Comparison of ENCODE assay signal across 8 cellular contexts in genomic region chr5:125006011-125006685, GRCh38.
A peak's percentile ranks its signal among the peaks of the same experiment; 100 is the strongest.
DNase-seq lines count a peak whose midpoint lies in the region; ATAC-seq, FAIRE-seq and TF ChIP-seq lines count a peak whose summit lies in the region.

No MANE protein-coding gene starts in this region.

- whole genome bisulfite sequencing in smooth muscle cell (ENCODE audit: low lambda C conversion rate) = 43% methylated on average over 5 of the region's 5 CpGs

- no peak overlapping the region for H3K27ac ChIP-seq in smooth muscle cell (ENCODE audit: low read depth)

- H4K20me1 ChIP-seq in smooth muscle cell (ENCODE audit: low read depth) = no peaks in the 10 kb centered on the region

- peak; percentile 56 for FAIRE-seq in D721Med (lab: Jason Lieb, UNC)

- peaks cover 40% of the 10 kb centered on the region for H3K4me1 ChIP-seq in smooth muscle cell (ENCODE audit: low read depth)

- DNase-seq in D721Med (ENCODE audit: insufficient read length, low spot score) (no peak), NCI-H748 (lab: John Stamatoyannopoulos, UW; ENCODE audit: unreplicated experiment) (peak; percentile 96), HFFc6 (no peak), NK-92 (lab: John Stamatoyannopoulos, UW; ENCODE audit: unreplicated experiment) (no peak), smooth muscle cell (lab: John Stamatoyannopoulos, UW; ENCODE audit: unreplicated experiment) (no peak)
- DNase-seq in activated T-cell treated with anti-CD3 and anti-CD28 coated beads, Interleukin-2, amount 50 U/mL, for 72 hours = no peak

- peak; percentile 78 for ATAC-seq in GM19438 (IDR thresholded peaks at IDR 0.05; ENCODE audit: low read depth, unreplicated experiment)
- peak; percentile 66 for ATAC-seq in HG03108 (IDR thresholded peaks at IDR 0.05; ENCODE audit: unreplicated experiment)
- ATAC-seq in activated T-cell treated with anti-CD3 and anti-CD28 coated beads, Interleukin-2, amount 50 U/mL, for 72 hours (replicated peaks in 1 of 2) = no peak

- H3K4me3 ChIP-seq in smooth muscle cell = no peak overlapping the region

- H3K4me1 Mint-ChIP-seq in activated T-cell treated with anti-CD3 and anti-CD28 coated beads, Interleukin-2, amount 50 U/mL, for 72 hours (ENCODE audit: low read depth) = no peaks in the 10 kb centered on the region
- no peaks in the 10 kb centered on the region for H3K4me1 Mint-ChIP-seq in HFFc6 (ENCODE audit: low read depth)

- no peak overlapping the region for H2AFZ ChIP-seq in smooth muscle cell (ENCODE audit: low read depth)

- no peaks in the 10 kb centered on the region for H3K36me3 ChIP-seq in smooth muscle cell (ENCODE audit: low read depth)

- H3K79me2 ChIP-seq in smooth muscle cell (ENCODE audit: low read depth) = no peaks in the 10 kb centered on the region

- H3K36me3 Mint-ChIP-seq in activated T-cell treated with anti-CD3 and anti-CD28 coated beads, Interleukin-2, amount 50 U/mL, for 72 hours (ENCODE audit: insufficient read depth in 2 of 2) = no peaks in the 10 kb centered on the region
- no peaks in the 10 kb centered on the region for H3K36me3 Mint-ChIP-seq in HFFc6 (ENCODE audit: low read depth)

- no peak overlapping the region for H3K4me2 ChIP-seq in smooth muscle cell

- TF ChIP-seq CTCF in D721Med (IDR thresholded peaks at IDR 0.05; ENCODE audit: insufficient read depth, missing control alignments) = no peak
- TF ChIP-seq CTCF in HFFc6 (IDR thresholded peaks at IDR 0.05) = no peak
- no peak for TF ChIP-seq CTCF in smooth muscle cell (IDR thresholded peaks at IDR 0.05; ENCODE audit: borderline replicate concordance, insufficient read depth, poor library complexity, severe bottlenecking)

- no peak overlapping the region for H3K4me3 Mint-ChIP-seq in activated T-cell treated with anti-CD3 and anti-CD28 coated beads, Interleukin-2, amount 50 U/mL, for 72 hours
- no peak overlapping the region for H3K4me3 Mint-ChIP-seq in HFFc6

- peaks cover 2 to 6% of the 10 kb centered on the region in 2 donors for H3K9me3 Mint-ChIP-seq in activated T-cell treated with anti-CD3 and anti-CD28 coated beads, Interleukin-2, amount 50 U/mL, for 72 hours
- no peaks in the 10 kb centered on the region for H3K9me3 Mint-ChIP-seq in HFFc6

- H3K27me3 Mint-ChIP-seq in activated T-cell treated with anti-CD3 and anti-CD28 coated beads, Interleukin-2, amount 50 U/mL, for 72 hours (ENCODE audit: low read depth) = no peaks in the 10 kb centered on the region
- H3K27me3 Mint-ChIP-seq in HFFc6 (ENCODE audit: insufficient read depth) = no peaks in the 10 kb centered on the region; the same call in 1 of the 2 replicates

- H3K27ac Mint-ChIP-seq in activated T-cell treated with anti-CD3 and anti-CD28 coated beads, Interleukin-2, amount 50 U/mL, for 72 hours = no peak overlapping the region
- no peak overlapping the region for H3K27ac Mint-ChIP-seq in HFFc6

- H3K9ac ChIP-seq in smooth muscle cell (ENCODE audit: low read depth) = no peak overlapping the region

- no peaks in the 10 kb centered on the region for H3K9me3 ChIP-seq in smooth muscle cell (replicated peaks; ENCODE audit: low read depth)

- H3K27me3 ChIP-seq in smooth muscle cell (ENCODE audit: low read depth) = no peaks in the 10 kb centered on the region

- no peaks in the 10 kb centered on the region for H3F3A ChIP-seq in smooth muscle cell (ENCODE audit: low read depth)

Comparison
In these comparisons a context has a peak if more than half of its experiments do, and no peak if none do; other contexts are left out.
1. ATAC-seq: peak in GM19438 (single experiment) and HG03108 (single experiment); none in activated T-cell treated with anti-CD3 and anti-CD28 coated beads, Interleukin-2, amount 50 U/mL, for 72 hours (0 of 2).